8 cellular contexts compared by ENCODE assay signal in genomic region chr2:177758591-177759371, GRCh38.
A peak's percentile ranks its signal among the peaks of the same experiment; 100 is the strongest.
DNase-seq lines count a peak whose midpoint lies in the region; ATAC-seq and TF ChIP-seq lines count a peak whose summit lies in the region.

No MANE protein-coding gene starts in this region.

- H3K4me3 ChIP-seq in heart right ventricle (no peak overlapping the region), neural progenitor cell (no peak overlapping the region)

- H3K27ac ChIP-seq in heart right ventricle: no peak overlapping the region
- no peak overlapping the region for H3K27ac ChIP-seq in neural progenitor cell

- peaks cover 11% of the 10 kb centered on the region for H3K27me3 Mint-ChIP-seq in neural progenitor cell (ENCODE audit: insufficient read depth, low read depth)

- H2AFZ ChIP-seq in neural progenitor cell (replicated peaks): peak overlapping the region; percentile 91

- DNase-seq in heart right ventricle (peak in 1 of 2 donors; percentile 30), Right ventricle myocardium inferior (ENCODE audit: missing footprints) (no peak), OCI-M1 (lab: John Stamatoyannopoulos, UW) (peak; percentile 81), epidermal melanocyte (ENCODE audit: insufficient read length, low spot score) (peak; percentile 41), neural progenitor cell (ENCODE audit: low spot score) (peak; percentile 80)
- DNase-seq in activated T-cell treated with anti-CD3 and anti-CD28 coated beads, Interleukin-2, amount 50 U/mL, for 48 hours: no peak
- no peak for DNase-seq in stimulated activated CD4-positive, alpha-beta T cell treated with anti-CD3 and anti-CD28 coated beads, Interleukin-4, amount 100 ng/mL, for 24 hours

- H3K27ac Mint-ChIP-seq in neural progenitor cell: peak overlapping the region; percentile 30

- peak overlapping the region; percentile 69 for H3K4me2 ChIP-seq in neural progenitor cell

- H3K36me3 Mint-ChIP-seq in neural progenitor cell: no peaks in the 10 kb centered on the region

- WGBS in heart right ventricle, 2 donors: 35 to 42% methylated on average over 11 of the region's 11 CpGs

- no peaks in the 10 kb centered on the region for H3K79me2 ChIP-seq in neural progenitor cell (ENCODE audit: low read depth)

- peaks cover 35% of the 10 kb centered on the region for H3K4me1 Mint-ChIP-seq in neural progenitor cell

- H3F3A ChIP-seq in neural progenitor cell (ENCODE audit: low read depth): peaks cover 6% of the 10 kb centered on the region

- peak; percentile 24 to 70 (median 53) for TF ChIP-seq CTCF in heart right ventricle (IDR thresholded peaks at IDR 0.05)
- TF ChIP-seq CTCF in neural progenitor cell (IDR thresholded peaks at IDR 0.05): peak; percentile 80

- no peaks in the 10 kb centered on the region for H3K9me3 Mint-ChIP-seq in neural progenitor cell

- no peaks in the 10 kb centered on the region for H4K20me1 ChIP-seq in neural progenitor cell (ENCODE audit: low read depth)

- H3K4me1 ChIP-seq in heart right ventricle (peaks cover 0 to 37% (median 21%) of the 10 kb centered on the region in 9 donors), neural progenitor cell (peaks cover 12% of the 10 kb centered on the region)

- H3K9ac ChIP-seq in neural progenitor cell: no peak overlapping the region

- no peak overlapping the region for H3K4me3 Mint-ChIP-seq in neural progenitor cell

- no peaks in the 10 kb centered on the region for H3K9me3 ChIP-seq in heart right ventricle
- H3K9me3 ChIP-seq in neural progenitor cell (ENCODE audit: low read depth): no peaks in the 10 kb centered on the region

- H3K27me3 ChIP-seq in heart right ventricle (no peaks in the 10 kb centered on the region), neural progenitor cell (peaks cover 14% of the 10 kb centered on the region)

- intact Hi-C loops in heart right ventricle (cut with DNase I): loop anchor here in 9 of 10 donors (1.0 to 10.0 kb wide), 7 partner anchors 36 to 594 kb away; no protein-coding TSS in a partner anchor
- intact Hi-C loops in Right ventricle myocardium inferior (cut with DNase I): loop anchor here (2.0 to 10.0 kb wide), 2 partner anchors 494 to 592 kb away; partner anchors contain the start of gene NFE2L2

- ATAC-seq in heart right ventricle (peak in 1 of 8 donors; percentile 29), Right ventricle myocardium inferior (no peak), HG03571 (IDR thresholded peaks at IDR 0.05; ENCODE audit: unreplicated experiment) (no peak)

- H3K36me3 ChIP-seq in heart right ventricle (no peaks in the 10 kb centered on the region), neural progenitor cell (no peaks in the 10 kb centered on the region)

Comparison
In these comparisons a context has a peak if more than half of its experiments do, and no peak if none do; other contexts are left out.
1. DNase-seq: peak in OCI-M1 (single experiment), epidermal melanocyte (single experiment) and neural progenitor cell (single experiment); none in Right ventricle myocardium inferior (single experiment), activated T-cell treated with anti-CD3 and anti-CD28 coated beads, Interleukin-2, amount 50 U/mL, for 48 hours (0 of 2) and stimulated activated CD4-positive, alpha-beta T cell treated with anti-CD3 and anti-CD28 coated beads, Interleukin-4, amount 100 ng/mL, for 24 hours (single experiment).